Comparison of ENCODE assay signal across 8 cellular contexts in genomic region chr7:111561659-111561908, GRCh38. TPM values are rescaled to one million over a fixed set of nuclear protein-coding genes. Genes with fewer than 3 reads are reported as not detected.
A peak's percentile ranks its signal among the peaks of the same experiment; 100 is the strongest.
DNase-seq lines count a peak whose midpoint lies in the region; TF ChIP-seq lines count a peak whose summit lies in the region.

No MANE protein-coding gene starts in this region.

- peaks cover 5% of the 10 kb centered on the region for H3K36me3 Mint-ChIP-seq in Caco-2 (ENCODE audit: insufficient read depth, unreplicated experiment)
- H3K36me3 Mint-ChIP-seq in neural progenitor cell: peaks cover 8% of the 10 kb centered on the region

- H3F3A ChIP-seq in neural progenitor cell (ENCODE audit: low read depth): peaks cover 13% of the 10 kb centered on the region

- H2AFZ ChIP-seq in neural progenitor cell (replicated peaks): peak overlapping the region; percentile 89

- no peaks in the 10 kb centered on the region for H3K79me2 ChIP-seq in neural progenitor cell (ENCODE audit: low read depth)

- H3K4me1 ChIP-seq in Caco-2 (peaks cover 15% of the 10 kb centered on the region), ectodermal cell (ENCODE audit: control insufficient read depth, insufficient read depth, low read length) (peaks cover 14% of the 10 kb centered on the region), neural progenitor cell (peaks cover 16% of the 10 kb centered on the region)

- intact Hi-C loops in Caco-2 (cut with micrococcal nuclease; ENCODE audit: unreplicated experiment): loop anchor here (5.0 to 10.0 kb wide), 4 partner anchors 134 to 891 kb away; partner anchors contain the start of genes IFRD1 and LRRN3

- CTCF ChIA-PET in Caco-2 (lab: Charles Lee): no interaction called here

- peak overlapping the region; percentile 78 for H3K4me2 ChIP-seq in neural progenitor cell

- peak overlapping the region; percentile 85 for H3K4me3 ChIP-seq in Caco-2 (ENCODE audit: low read depth, low read length)
- peak overlapping the region; percentile 72 for H3K4me3 ChIP-seq in ectodermal cell (ENCODE audit: insufficient read depth, low read depth, low read length)
- H3K4me3 ChIP-seq in neural progenitor cell: peak overlapping the region; percentile 69

- peaks cover 6% of the 10 kb centered on the region for H3K4me1 Mint-ChIP-seq in Caco-2 (ENCODE audit: low read depth, unreplicated experiment)
- H3K4me1 Mint-ChIP-seq in neural progenitor cell: peaks cover 16% of the 10 kb centered on the region

- H4K20me1 ChIP-seq in neural progenitor cell (ENCODE audit: low read depth): no peaks in the 10 kb centered on the region

- TSS peak; percentile 68 for BruUV-seq in Caco-2 (replicated peaks; lab: Mats Ljungman, UMichigan)

- H3K9ac ChIP-seq in neural progenitor cell: peak overlapping the region; percentile 44

- H3K36me3 ChIP-seq in Caco-2 (ENCODE audit: control insufficient read depth, insufficient read depth, low read length) (no peaks in the 10 kb centered on the region), ectodermal cell (ENCODE audit: control insufficient read depth, insufficient read depth, low read length) (no peaks in the 10 kb centered on the region), neural progenitor cell (no peaks in the 10 kb centered on the region)

- POLR2A ChIA-PET in Caco-2 (lab: Charles Lee): no interaction called here

- DNase-seq in Caco-2 (no peak), NCI-H460 (ENCODE audit: extremely low read depth, low read depth) (peak; percentile 3), neural progenitor cell (ENCODE audit: low spot score) (no peak), NCI-H1694 (lab: John Stamatoyannopoulos, UW) (no peak), AML-193 (lab: John Stamatoyannopoulos, UW) (no peak)
- no peak for DNase-seq in activated CD4-positive, CD25-positive, alpha-beta regulatory T cell treated with anti-CD3 and anti-CD28 coated beads, Interleukin-2, amount 50 U/mL, for 72 hours
- DNase-seq in stimulated activated naive CD4-positive, alpha-beta T cell treated with Interleukin-2 at 50 U/mL for 16 hours (lab: John Stamatoyannopoulos, UW): no peak

- peak overlapping the region; percentile 89 for H3K27ac Mint-ChIP-seq in Caco-2 (ENCODE audit: unreplicated experiment)
- H3K27ac Mint-ChIP-seq in neural progenitor cell: no peak overlapping the region

- H3K9me3 Mint-ChIP-seq in Caco-2 (ENCODE audit: unreplicated experiment): no peaks in the 10 kb centered on the region
- H3K9me3 Mint-ChIP-seq in neural progenitor cell: no peaks in the 10 kb centered on the region

- no peaks in the 10 kb centered on the region for H3K9me3 ChIP-seq in Caco-2
- no peaks in the 10 kb centered on the region for H3K9me3 ChIP-seq in ectodermal cell (ENCODE audit: control insufficient read depth, low read length)
- H3K9me3 ChIP-seq in neural progenitor cell (ENCODE audit: low read depth): no peaks in the 10 kb centered on the region

- TF ChIP-seq CTCF in Caco-2 (IDR thresholded peaks at IDR 0.05; ENCODE audit: insufficient read depth in 1 of 2, low read depth in 1 of 2, low read length in 1 of 2, severe bottlenecking in 1 of 2, unreplicated experiment in 1 of 2) (no peak), neural progenitor cell (IDR thresholded peaks at IDR 0.05) (no peak)

- no peak overlapping the region for H3K27ac ChIP-seq in ectodermal cell (ENCODE audit: insufficient read depth, low read depth, low read length, poor library complexity, severe bottlenecking)
- H3K27ac ChIP-seq in neural progenitor cell: no peak overlapping the region

- H3K27me3 ChIP-seq in Caco-2 (replicated peaks; ENCODE audit: control insufficient read depth, insufficient read depth, low read length): no peaks in the 10 kb centered on the region
- H3K27me3 ChIP-seq in ectodermal cell (ENCODE audit: control insufficient read depth, insufficient read depth, low read length, poor library complexity, severe bottlenecking): no peaks in the 10 kb centered on the region
- H3K27me3 ChIP-seq in neural progenitor cell: no peaks in the 10 kb centered on the region

- H3K27me3 Mint-ChIP-seq in Caco-2 (ENCODE audit: insufficient read depth, unreplicated experiment): no peaks in the 10 kb centered on the region
- H3K27me3 Mint-ChIP-seq in neural progenitor cell (ENCODE audit: insufficient read depth, low read depth): no peaks in the 10 kb centered on the region

- WGBS in ectodermal cell, 2 experiments: 14 to 16% methylated on average over 8 of the region's 8 CpGs

- H3K4me3 Mint-ChIP-seq in Caco-2 (ENCODE audit: unreplicated experiment): peak overlapping the region; percentile 92
- peak overlapping the region; percentile 88 for H3K4me3 Mint-ChIP-seq in neural progenitor cell

RNA-seq across cellular contexts. Expression of gene IMMP2L, which starts 0.7 kb away (rescaled TPM):
- total RNA-seq in Caco-2 (2022) (9.5 and 14.8 TPM in 2 replicates), neural progenitor cell (ENCODE audit: low replicate concordance) (12.8 and 21.5 TPM in 2 replicates)
- 30.3 and 74.9 TPM in 2 replicates for total RNA-seq in NCI-H460 (2014; rRNA removed; shearing (Covaris generic))
- 15.0 and 17.9 TPM in 2 replicates for polyA plus RNA-seq in NCI-H460 (2014; cell fraction: nucleus; rRNA removed)
- 13.9 TPM for polyA plus RNA-seq in ectodermal cell (2013, experiment 1 of 4)
- 9.9 TPM for polyA plus RNA-seq in ectodermal cell (2013, experiment 2 of 4)
- 9.6 TPM for polyA plus RNA-seq in ectodermal cell (2013, experiment 3 of 4)
- 15.4 TPM for polyA plus RNA-seq in ectodermal cell (2013, experiment 4 of 4)
